Comparison of ENCODE assay signal across 1 cellular context in genomic region chrX:31233941-31234496, GRCh38.
TF ChIP-seq lines count a peak whose summit lies in the region.

No MANE protein-coding gene starts in this region.

TF ChIP-seq in WTC11, 78 proteins besides CTCF, POLR2A, EP300 and RAD21 (continued from another document):
- TF ChIP-seq AFF4 (CRISPR knock-in tag; IDR thresholded peaks at IDR 0.05; ENCODE audit: borderline replicate concordance) (no peak), AR (CRISPR knock-in tag; IDR thresholded peaks at IDR 0.05) (no peak), ZNF281 (CRISPR knock-in tag; IDR thresholded peaks at IDR 0.05) (no peak), JUN (CRISPR knock-in tag; IDR thresholded peaks at IDR 0.05) (no peak), NFYB (CRISPR knock-in tag; conservative IDR thresholded peaks at IDR 0.05; ENCODE audit: low read depth) (no peak), GRHL2 (CRISPR knock-in tag; IDR thresholded peaks at IDR 0.05; ENCODE audit: insufficient replicate concordance, severe bottlenecking) (no peak)
